In the genomic region with DNA sequence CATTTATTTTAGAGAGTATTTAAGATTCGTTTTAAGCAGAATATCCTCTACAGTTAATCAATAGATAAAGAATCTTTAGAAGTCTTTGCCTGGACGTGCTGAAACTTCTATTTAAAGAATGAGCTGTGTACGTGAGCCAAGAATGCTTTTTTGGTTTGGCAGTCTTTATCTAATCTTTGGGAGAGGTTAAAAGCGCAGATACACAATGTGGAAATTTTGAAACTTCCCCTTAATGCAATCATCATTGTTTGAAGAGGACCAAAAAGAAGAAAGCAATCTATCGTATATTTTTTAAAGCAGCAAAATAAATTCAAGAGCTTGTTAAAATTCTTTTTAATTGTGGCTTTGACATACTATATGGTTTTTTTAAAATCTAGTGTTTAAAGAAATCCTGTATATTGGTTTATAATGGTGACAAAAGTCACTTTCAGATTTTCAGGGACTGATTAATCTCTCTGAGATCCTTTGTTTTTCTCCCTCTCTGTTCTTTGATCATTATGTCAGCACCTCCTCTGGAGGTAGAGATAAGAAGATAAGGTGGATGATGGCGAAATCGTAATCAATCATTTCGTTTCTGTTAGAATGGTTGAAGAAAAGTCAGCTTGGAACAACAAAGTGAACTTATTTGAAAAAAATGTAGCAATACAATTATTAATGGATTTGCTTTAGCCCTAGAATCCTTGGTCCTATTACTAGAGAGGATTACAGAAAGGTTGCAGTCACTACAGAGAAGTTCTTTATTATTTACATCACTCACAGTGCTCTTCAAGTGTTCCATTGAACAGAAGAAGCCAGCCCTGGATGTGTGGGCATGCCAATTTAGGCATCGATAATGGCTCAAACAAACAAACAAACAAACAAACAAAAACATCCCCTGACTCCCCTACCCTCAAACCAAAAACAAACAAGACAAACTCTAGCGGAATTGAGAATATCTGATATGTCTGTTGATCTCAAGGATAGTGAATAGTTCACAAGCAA, we compare ENCODE assay signal across 1 cellular context.
TF ChIP-seq lines count a peak whose summit lies in the region.

No MANE protein-coding gene starts in this region.

TF ChIP-seq in HepG2, 621 proteins besides CTCF, POLR2A, EP300 and RAD21 (continued from another document):
- TF ChIP-seq ZNF749 (CRISPR knock-in tag; IDR thresholded peaks at IDR 0.05; ENCODE audit: borderline replicate concordance) (0 out of 2 replicates have a peak, but pooled peaks have one; percentile 24), GABPA (IDR thresholded peaks at IDR 0.05; ENCODE audit: low read depth, low read length) (no peak), GABPA (CRISPR knock-in tag; IDR thresholded peaks at IDR 0.05; ENCODE audit: low read depth) (peak; percentile 23; the same call in 1 of the 2 replicates)
